ENCODE assay signal across 8 cellular contexts in genomic region chr3:48273594-48274211, GRCh38. TPM values are rescaled to one million over a fixed set of nuclear protein-coding genes. Genes with fewer than 3 reads are reported as not detected.
DNase-seq lines count a peak whose midpoint lies in the region; ATAC-seq and TF ChIP-seq lines count a peak whose summit lies in the region.

No MANE protein-coding gene starts in this region.

- peaks cover 13% of the 10 kb centered on the region for H3K4me1 Mint-ChIP-seq in T-helper 2 cell treated with Interferon-gamma antibody and Interleukin-4, amounts not matched to agents 5 μg/mL and 100 μg/mL, for 36 hours (ENCODE audit: low read depth)
- H3K4me1 Mint-ChIP-seq in brain, result peaks cover 13% of the 10 kb centered on the region

- H3K9me3 Mint-ChIP-seq in T-helper 2 cell treated with Interferon-gamma antibody and Interleukin-4, amounts not matched to agents 5 μg/mL and 100 μg/mL, for 36 hours, result no peaks in the 10 kb centered on the region
- H3K9me3 Mint-ChIP-seq in brain, result peaks cover 0 to 2% (median 0%) of the 10 kb centered on the region in 5 experiments

- no peak overlapping the region for H3K4me3 Mint-ChIP-seq in T-helper 2 cell treated with Interferon-gamma antibody and Interleukin-4, amounts not matched to agents 5 μg/mL and 100 μg/mL, for 36 hours
- no peak overlapping the region for H3K4me3 Mint-ChIP-seq in brain

- H3K27me3 Mint-ChIP-seq in T-helper 2 cell treated with Interferon-gamma antibody and Interleukin-4, amounts not matched to agents 5 μg/mL and 100 μg/mL, for 36 hours (ENCODE audit: low read depth), result no peaks in the 10 kb centered on the region
- no peaks in the 10 kb centered on the region for H3K27me3 Mint-ChIP-seq in brain

- no peak for ATAC-seq in HG02884 (IDR thresholded peaks at IDR 0.05; ENCODE audit: unreplicated experiment)

- peak; percentile 0 for DNase-seq in DMS153 treated with DMSO at 0.1 percent for 48 hours (lab: John Stamatoyannopoulos, UW; ENCODE audit: unreplicated experiment)
- DNase-seq in DMS153 (lab: John Stamatoyannopoulos, UW), result no peak
- DNase-seq in MV-4-11 (lab: John Stamatoyannopoulos, UW), result peak; percentile 53
- peak; percentile 38 for DNase-seq in T-helper 2 cell treated with Interferon-gamma antibody and Interleukin-4, amounts not matched to agents 5 μg/mL and 100 μg/mL, for 36 hours (ENCODE audit: low spot score)
- DNase-seq in inferior parietal cortex (ENCODE audit: extremely low spot score), result peak; percentile 81
- DNase-seq in stimulated activated CD4-positive, alpha-beta T cell treated with anti-CD3 and anti-CD28 coated beads, Interleukin-1b, Interleukin-23, amount 100 ng/mL, for 48 hours, result peak; percentile 39

- TF ChIP-seq CTCF in brain (conservative IDR thresholded peaks at IDR 0.05), result peak; percentile 82 to 89

- no peak overlapping the region for H3K27ac Mint-ChIP-seq in T-helper 2 cell treated with Interferon-gamma antibody and Interleukin-4, amounts not matched to agents 5 μg/mL and 100 μg/mL, for 36 hours
- peak overlapping the region in 2 of 5 experiments; percentile 59 to 86 for H3K27ac Mint-ChIP-seq in brain

- peaks cover 19% of the 10 kb centered on the region for H3K36me3 Mint-ChIP-seq in T-helper 2 cell treated with Interferon-gamma antibody and Interleukin-4, amounts not matched to agents 5 μg/mL and 100 μg/mL, for 36 hours (ENCODE audit: low read depth)
- peaks cover 35% of the 10 kb centered on the region for H3K36me3 Mint-ChIP-seq in brain

RNA-seq across cellular contexts. Expression of gene NME6, which starts 27.5 kb away (rescaled TPM):
- polyA plus RNA-seq in brain (ENCODE audit: insufficient read depth, low read depth, low replicate concordance), result 9.5 TPM

RNA-seq across cellular contexts. Expression of gene ZNF589, which starts 32.8 kb away (rescaled TPM):
- polyA plus RNA-seq in brain (ENCODE audit: insufficient read depth, low read depth, low replicate concordance), result 4.2 TPM

RNA-seq across cellular contexts. Expression of gene CAMP, which starts 50.4 kb away (rescaled TPM):
- polyA plus RNA-seq in brain (ENCODE audit: insufficient read depth, low read depth, low replicate concordance), result not detected

RNA-seq across cellular contexts. Expression of gene SPINK8, which starts 59.8 kb away (rescaled TPM):
- 1.4 TPM for polyA plus RNA-seq in brain (ENCODE audit: insufficient read depth, low read depth, low replicate concordance)
